Comparison of ENCODE assay signal across 9 cellular contexts in genomic region chr2:152099655-152100050, GRCh38. TPM values are rescaled to one million over a fixed set of nuclear protein-coding genes. Genes with fewer than 3 reads are reported as not detected.
DNase-seq lines count a peak whose midpoint lies in the region; ATAC-seq, FAIRE-seq and TF ChIP-seq lines count a peak whose summit lies in the region.
"Had no signal": no experiment of that assay in that cellular context is flagged by ENCODE, and none has a peak within 500 bp of the region (broad histone marks: within the 10 kb centered on the region; RNA-seq: fewer than 3 reads in every experiment).

No MANE protein-coding gene starts in this region.

- H3K4me1 Mint-ChIP-seq in CD4-positive, alpha-beta T cell (ENCODE audit: low read depth), result peaks cover 17% of the 10 kb centered on the region

- no peak for TF ChIP-seq CTCF in CD4-positive, alpha-beta T cell (IDR thresholded peaks at IDR 0.05)
- TF ChIP-seq CTCF in H1 (IDR thresholded peaks at IDR 0.05; ENCODE audit: control extremely low read depth in 1 of 3, insufficient read depth in 1 of 3, low read depth in 1 of 3, low read length in 3 of 3) (no peak), neutrophil (IDR thresholded peaks at IDR 0.05) (no peak)

- no peak for ATAC-seq in CD4-positive, alpha-beta T cell (ENCODE audit: poor library complexity)
- no peak for ATAC-seq in HG02852 (IDR thresholded peaks at IDR 0.05; ENCODE audit: unreplicated experiment)

- intact Hi-C loops in CD4-positive, alpha-beta T cell (cut with DNase I, micrococcal nuclease), result no loop called here

- H3K18ac ChIP-seq in H1 (ENCODE audit: extremely low read depth, low read length), result 0 out of 2 replicates have a peak overlapping the region, but pooled peaks have one; percentile 75

- peak overlapping the region in 1 of 4 experiments; percentile 2; a peak in 1 of 7 replicates for H3K9ac ChIP-seq in H1 (replicated peaks in 1 of 4; ENCODE audit: extremely low read depth in 1 of 4, low read depth in 3 of 4, low read length in 3 of 4)

- no peak for TF ChIP-seq POLR2A in H1 (IDR thresholded peaks at IDR 0.05; ENCODE audit: control extremely low read depth in 1 of 2, low read depth in 2 of 2, low read length in 2 of 2)

- no peaks in the 10 kb centered on the region for H3K9me3 Mint-ChIP-seq in CD4-positive, alpha-beta T cell

- peaks cover 20% of the 10 kb centered on the region for H3K23me2 ChIP-seq in H1 (ENCODE audit: low read depth, low read length)

- H3K27me3 Mint-ChIP-seq in CD4-positive, alpha-beta T cell, result peaks cover 64% of the 10 kb centered on the region

- H2BK12ac ChIP-seq in H1 (ENCODE audit: low read depth, low read length), result 0 out of 2 replicates have a peak overlapping the region, but pooled peaks have one; percentile 71

- H4K91ac ChIP-seq in H1 (replicated peaks; ENCODE audit: insufficient read length, low read length), result no peak overlapping the region

- no peak overlapping the region for H3K56ac ChIP-seq in H1 (replicated peaks; ENCODE audit: insufficient read length, low read depth, low read length)

- H3K14ac ChIP-seq in H1 (ENCODE audit: insufficient read length), result no peak overlapping the region

- 31 to 100% methylated on average over 2 to 9 of the region's 9 CpGs for WGBS in H1 (ENCODE audit: extremely low coverage in 1 of 2, insufficient coverage in 1 of 2, insufficient read length in 1 of 2, insufficient replicate concordance in 2 of 2, low coverage in 1 of 2, low lambda C conversion rate in 2 of 2, missing lambda C conversion rate in 1 of 2), 2 experiments

- no peak overlapping the region for H3K27ac Mint-ChIP-seq in CD4-positive, alpha-beta T cell

- H3K79me1 ChIP-seq in H1 (ENCODE audit: low read depth, low read length), result no peaks in the 10 kb centered on the region

- peak overlapping the region; percentile 88 to 96 for H3K4me2 ChIP-seq in H1 (ENCODE audit: insufficient read depth in 1 of 2, low read depth in 2 of 2, low read length in 2 of 2)

- no peaks in the 10 kb centered on the region for H4K20me1 ChIP-seq in H1 (replicated peaks in 1 of 2; ENCODE audit: control insufficient read depth in 1 of 2, insufficient read depth in 2 of 2, low read length in 2 of 2)

- H4K5ac ChIP-seq in H1 (ENCODE audit: insufficient read length, low read depth, low read length), result no peak overlapping the region

- TF ChIP-seq EP300 in H1 (IDR thresholded peaks at IDR 0.05; ENCODE audit: borderline replicate concordance in 1 of 2, low read depth in 2 of 2, low read length in 2 of 2), result no peak

- H3K27me3 ChIP-seq in CD4-positive, alpha-beta T cell (ENCODE audit: control insufficient read depth, insufficient read depth, low read length), result peaks cover 60% of the 10 kb centered on the region
- peaks cover 22 to 52% (median 38%) of the 10 kb centered on the region in 4 experiments for H3K27me3 ChIP-seq in H1 (replicated peaks in 1 of 4; ENCODE audit: control insufficient read depth in 3 of 4, extremely low read depth in 1 of 4, insufficient read depth in 3 of 4, low read length in 3 of 4)
- H3K27me3 ChIP-seq in neutrophil, result peaks cover 51% of the 10 kb centered on the region

- H3K79me2 ChIP-seq in H1 (ENCODE audit: control insufficient read depth in 1 of 2, insufficient read depth in 2 of 2, low read length in 2 of 2), result no peaks in the 10 kb centered on the region

- no peak overlapping the region for H2BK5ac ChIP-seq in H1 (ENCODE audit: low read depth, low read length)

- H3K4me1 ChIP-seq in H1 (replicated peaks in 1 of 4; ENCODE audit: control insufficient read depth in 3 of 4, insufficient read depth in 4 of 4, low read length in 3 of 4) (peaks cover 0 to 4% (median 1%) of the 10 kb centered on the region in 4 experiments; a peak in 4 of 7 replicates), neutrophil (ENCODE audit: control insufficient read depth in 1 of 2, insufficient read depth in 1 of 2, low read depth in 1 of 2, low read length in 1 of 2) (peaks cover 11 to 21% of the 10 kb centered on the region in 2 experiments)

- H3K4me3 ChIP-seq in Jurkat, Clone E6-1 (ENCODE audit: low read length), result peak overlapping the region; percentile 44; the same call in 1 of the 2 replicates
- peak overlapping the region; percentile 48 to 79 (median 58) for H3K4me3 ChIP-seq in H1 (ENCODE audit: extremely low read depth in 1 of 4, insufficient read depth in 2 of 4, low read depth in 3 of 4, low read length in 4 of 4)
- H3K4me3 ChIP-seq in neutrophil (ENCODE audit: low read depth in 1 of 2, low read length in 1 of 2), result peak overlapping the region; percentile 65 to 85

- no peak overlapping the region for H2BK120ac ChIP-seq in H1 (replicated peaks; ENCODE audit: low read depth, low read length)

- no peaks in the 10 kb centered on the region for H3K36me3 Mint-ChIP-seq in CD4-positive, alpha-beta T cell (ENCODE audit: low read depth)

- H3K4ac ChIP-seq in H1 (replicated peaks; ENCODE audit: insufficient read length, low read depth, low read length), result no peak overlapping the region

- H2AFZ ChIP-seq in H1 (ENCODE audit: low read length), result peak overlapping the region; percentile 89

- H2BK15ac ChIP-seq in H1 (ENCODE audit: low read length), result no peak overlapping the region; the same call in 1 of the 2 replicates

- H2BK20ac ChIP-seq in H1 (ENCODE audit: low read length), result no peak overlapping the region

- CTCF ChIA-PET in CD4-positive, alpha-beta T cell (lab: Charles Lee), result no interaction called here
- CTCF ChIA-PET in H1 (lab: Charles Lee; ENCODE audit: partially characterized antibody), result interaction anchor here (0.6 to 1.9 kb wide), 8 partner anchors 8 to 304 kb away, joined by 3 to 6 read pairs (median 4); no protein-coding TSS in a partner anchor

- no peaks in the 10 kb centered on the region for H3K9me3 ChIP-seq in CD4-positive, alpha-beta T cell (ENCODE audit: control insufficient read depth, low read length)
- no peaks in the 10 kb centered on the region for H3K9me3 ChIP-seq in H1 (ENCODE audit: insufficient read depth in 2 of 2, low read depth in 1 of 2, low read length in 1 of 2)
- H3K9me3 ChIP-seq in neutrophil, result no peaks in the 10 kb centered on the region

- H3K27ac ChIP-seq in CD4-positive, alpha-beta T cell (ENCODE audit: low read depth, low read length), result no peak overlapping the region
- H3K27ac ChIP-seq in H1 (ENCODE audit: low read depth, low read length) (no peak overlapping the region), neutrophil (no peak overlapping the region)

- H3K36me3 ChIP-seq in H1 (ENCODE audit: control insufficient read depth in 2 of 4, insufficient read depth in 4 of 4, low read length in 3 of 4) (no peaks in the 10 kb centered on the region), neutrophil (no peaks in the 10 kb centered on the region)

- no peak overlapping the region for H3K23ac ChIP-seq in H1 (ENCODE audit: insufficient read length)

- POLR2A ChIA-PET in CD4-positive, alpha-beta T cell (lab: Charles Lee), result no interaction called here
- POLR2A ChIA-PET in H1 (lab: Charles Lee; ENCODE audit: partially characterized antibody), result interaction anchor here (0.6 to 0.7 kb wide), 2 partner anchors 53 to 617 kb away, joined by 3 to 5 read pairs; partner anchors contain the start of gene PRPF40A

- FAIRE-seq in H1 (lab: Jason Lieb, UNC), result no peak

- no peak overlapping the region for H4K8ac ChIP-seq in H1 (ENCODE audit: extremely low read depth, insufficient read depth, low read length)

- no peak for DNase-seq in CD4-positive, alpha-beta T cell
- no peak for DNase-seq in Jurkat, Clone E6-1 (ENCODE audit: low read depth, low spot score)
- DNase-seq in H1 (ENCODE audit: low read depth in 1 of 2, low spot score in 2 of 2) (no peak), epidermal melanocyte (ENCODE audit: insufficient read length, low spot score) (no peak), GM03348 (ENCODE audit: low spot score) (no peak)
- no peak for DNase-seq in activated CD4-positive, alpha-beta T cell treated with anti-CD3 and anti-CD28 coated beads, Interleukin-2, amount 50 U/mL, for 1 hour
- DNase-seq: stimulated activated naive CD4-positive, alpha-beta T cell had no signal

- H3K4me3 Mint-ChIP-seq in CD4-positive, alpha-beta T cell, result peak overlapping the region; percentile 83

- TF ChIP-seq RAD21 in H1 (IDR thresholded peaks at IDR 0.05 in 1 of 2, conservative IDR thresholded peaks at IDR 0.05 in 1 of 2; ENCODE audit: low read depth in 2 of 2, low read length in 2 of 2), result no peak

- no peak overlapping the region for H2AK5ac ChIP-seq in H1 (ENCODE audit: low read depth, low read length)

TF ChIP-seq in H1, 55 proteins besides CTCF, POLR2A, EP300 and RAD21:
- TF ChIP-seq CTBP2 (IDR thresholded peaks at IDR 0.05; ENCODE audit: borderline replicate concordance, insufficient read depth, insufficient read length, low read length), result no peak
- TF ChIP-seq TBP (IDR thresholded peaks at IDR 0.05; ENCODE audit: low read depth, low read length), result no peak
- TF ChIP-seq EZH2 (IDR thresholded peaks at IDR 0.05; ENCODE audit: low read depth, low read length, severe bottlenecking), result peak; percentile 17
- peak; percentile 15 for TF ChIP-seq SUZ12 (IDR thresholded peaks at IDR 0.05; ENCODE audit: low read length)
- no peak for TF ChIP-seq RFX5 (IDR thresholded peaks at IDR 0.05; ENCODE audit: borderline replicate concordance, low read depth, low read length)

RNA-seq across cellular contexts. Expression of gene CACNB4, which starts 0.8 kb away (rescaled TPM):
- total RNA-seq in CD4-positive, alpha-beta T cell, result under 1 TPM; 0.14 to 0.20 TPM
- polyA plus RNA-seq in Jurkat, Clone E6-1 (2012; ENCODE audit: insufficient read depth, insufficient read length), result 1.1 TPM
- total RNA-seq in H1 (2021; fragmentation: NEBNext Ultra II Directional; extraction: Animal tissue kit (Norgen Biotek cat#: 25700)), result 4.0 and 4.1 TPM in 2 replicates
- polyA plus RNA-seq in H1 (2011; rRNA removed), result 1.5 and 2.0 TPM in 2 replicates
- 1.8 TPM for polyA plus RNA-seq in H1 (2011; cell fraction: cytosol; rRNA removed)
- 5.9 TPM for polyA plus RNA-seq in H1 (2011; cell fraction: nucleus; rRNA removed)
- polyA plus RNA-seq in H1 (2012, experiment 1 of 2), result 2.4 to 3.1 TPM (median 2.6 TPM) in 4 replicates
- 0.37 TPM for polyA plus RNA-seq in H1 (2012, experiment 2 of 2)
- polyA plus RNA-seq in H1 (2013, experiment 1 of 2), result 4.9 TPM
- 4.3 TPM for polyA plus RNA-seq in H1 (2013, experiment 2 of 2)
- polyA minus RNA-seq in H1 (2011; rRNA and poly(A)+ RNA removed), result 11.6 and 14.1 TPM in 2 replicates
- polyA minus RNA-seq in H1 (2011; cell fraction: cytosol; rRNA and poly(A)+ RNA removed), result 4.6 TPM
- 30.0 TPM for polyA minus RNA-seq in H1 (2011; cell fraction: nucleus; rRNA and poly(A)+ RNA removed)
